8 cellular contexts compared by ENCODE assay signal in the genomic region with DNA sequence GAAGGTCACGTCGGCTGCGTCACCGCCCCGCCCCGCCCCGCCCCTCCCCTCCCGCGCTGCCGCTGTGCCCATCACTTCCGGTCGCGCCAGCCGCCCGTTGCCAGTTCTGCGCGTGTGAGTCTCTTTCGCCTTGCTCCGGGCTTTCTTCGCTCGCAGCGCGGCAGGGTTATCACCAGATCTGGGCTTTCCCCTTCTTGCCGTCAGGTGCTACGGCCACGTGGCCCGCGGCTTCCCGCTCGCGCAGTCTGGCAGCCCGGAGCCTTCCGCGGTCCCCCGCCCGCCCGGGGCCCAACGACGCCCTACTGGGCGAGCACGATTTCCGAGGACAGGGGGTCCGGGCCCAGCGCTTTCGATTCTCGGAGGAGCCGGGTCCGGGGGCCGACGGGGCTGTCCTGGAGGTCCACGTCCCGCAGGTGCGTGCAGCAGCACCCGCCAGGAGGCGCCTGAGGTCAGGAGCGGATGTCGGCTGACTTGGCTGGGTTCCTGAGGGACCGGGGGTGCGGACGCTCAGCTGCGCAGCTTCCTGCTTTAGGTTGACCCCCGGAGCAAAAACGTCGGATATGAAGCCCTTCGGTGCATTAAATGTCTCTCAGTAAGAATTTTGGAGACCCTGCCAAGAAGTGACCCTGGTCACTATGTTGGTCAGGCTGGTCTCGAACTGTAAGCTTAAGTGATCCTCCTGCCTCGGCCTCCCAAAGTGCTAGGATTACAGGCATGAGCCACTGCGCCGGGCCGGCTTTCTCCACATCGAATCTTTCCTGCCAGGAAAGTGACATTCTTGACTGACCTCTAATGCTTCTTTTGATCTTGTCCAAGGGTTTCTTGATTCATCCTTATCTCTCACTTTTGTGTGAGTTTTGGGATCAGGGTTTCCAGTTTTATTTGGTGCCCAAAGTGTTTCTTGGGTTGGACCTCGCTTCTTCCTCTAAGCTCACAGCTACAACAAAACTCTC. TPM values are rescaled to one million over a fixed set of nuclear protein-coding genes. Genes with fewer than 3 reads are reported as not detected.
DNase-seq lines count a peak whose midpoint lies in the region; ATAC-seq and TF ChIP-seq lines count a peak whose summit lies in the region.

A gene with protein sequence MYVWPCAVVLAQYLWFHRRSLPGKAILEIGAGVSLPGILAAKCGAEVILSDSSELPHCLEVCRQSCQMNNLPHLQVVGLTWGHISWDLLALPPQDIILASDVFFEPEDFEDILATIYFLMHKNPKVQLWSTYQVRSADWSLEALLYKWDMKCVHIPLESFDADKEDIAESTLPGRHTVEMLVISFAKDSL (plus strand): TSS at position 74 of the 953 bp plus-strand sequence. CDS start 2,872 bp downstream, outside the sequence.

- intact Hi-C loops in adrenal gland (cut with DNase I), result no loop called here

- H3K36me3 ChIP-seq in adrenal gland (replicated peaks in 1 of 2) (peaks cover 0 to 47% of the 10 kb centered on the region in 2 donors), right atrium auricular region (peaks cover 46% of the 10 kb centered on the region)

- WGBS in adrenal gland, 4 donors, result 1 to 2% (median 1%) methylated on average over 17 to 72 of the region's 72 CpGs

- ATAC-seq in GM21576 (IDR thresholded peaks at IDR 0.05; ENCODE audit: unreplicated experiment), result peak; percentile 41

- peak within 1 kb of the TSS; percentile 94 to 100 (median 100) for H3K27ac ChIP-seq in adrenal gland
- H3K27ac ChIP-seq in right atrium auricular region, result peak within 1 kb of the TSS; percentile 100

- H3K4me3 ChIP-seq in adrenal gland, result peak within 1 kb of the TSS; percentile 87 to 98 (median 92)
- H3K4me3 ChIP-seq in right atrium auricular region, result peak within 1 kb of the TSS; percentile 94 to 98
- H3K4me3 ChIP-seq in retinal pigment epithelial cell (ENCODE audit: low read length), result peak within 1 kb of the TSS; percentile 80

- H3K9me3 ChIP-seq in adrenal gland (replicated peaks in 1 of 3) (no peaks in the 10 kb centered on the region), right atrium auricular region (no peaks in the 10 kb centered on the region)

- peak; percentile 26 to 76 (median 65) for TF ChIP-seq CTCF in adrenal gland (IDR thresholded peaks at IDR 0.05)
- peak; percentile 66 to 89 for TF ChIP-seq CTCF in right atrium auricular region (IDR thresholded peaks at IDR 0.05)
- peak; percentile 73 for TF ChIP-seq CTCF in retinal pigment epithelial cell (conservative IDR thresholded peaks at IDR 0.05; ENCODE audit: low read depth, low read length)

- TF ChIP-seq RAD21 in Ishikawa (IDR thresholded peaks at IDR 0.05; ENCODE audit: low read depth), result peak; percentile 18; the same call in 1 of the 2 replicates

- no peaks in the 10 kb centered on the region for H3K27me3 ChIP-seq in adrenal gland
- no peaks in the 10 kb centered on the region for H3K27me3 ChIP-seq in right atrium auricular region

- DNase-seq in ELR (ENCODE audit: low read depth) (peak; percentile 92), SW480 (ENCODE audit: low spot score) (peak; percentile 65), adrenal gland (peak; percentile 84 to 92 (median 88)), right atrium auricular region (ENCODE audit: low spot score) (peak; percentile 86), retinal pigment epithelial cell (ENCODE audit: low read depth) (no peak), NCI-H187 treated with DMSO at 0.1 percent for 48 hours (lab: John Stamatoyannopoulos, UW) (no peak)

- H3K4me1 ChIP-seq in adrenal gland (replicated peaks in 1 of 2) (peaks cover 9 to 58% of the 10 kb centered on the region in 2 donors), right atrium auricular region (peaks cover 0 to 49% of the 10 kb centered on the region in 2 donors)

- no peak for TF ChIP-seq POLR2A in adrenal gland (IDR thresholded peaks at IDR 0.05)

- no peak for TF ChIP-seq EP300 in Ishikawa (IDR thresholded peaks at IDR 0.05; ENCODE audit: borderline replicate concordance)

TF ChIP-seq in Ishikawa, 13 proteins besides CTCF, POLR2A, EP300 and RAD21:
- no peak for TF ChIP-seq TEAD4 (IDR thresholded peaks at IDR 0.05)
- TF ChIP-seq, protein P1, sequence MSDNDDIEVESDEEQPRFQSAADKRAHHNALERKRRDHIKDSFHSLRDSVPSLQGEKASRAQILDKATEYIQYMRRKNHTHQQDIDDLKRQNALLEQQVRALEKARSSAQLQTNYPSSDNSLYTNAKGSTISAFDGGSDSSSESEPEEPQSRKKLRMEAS (IDR thresholded peaks at IDR 0.05), result peak; percentile 78
- TF ChIP-seq, protein P2, sequence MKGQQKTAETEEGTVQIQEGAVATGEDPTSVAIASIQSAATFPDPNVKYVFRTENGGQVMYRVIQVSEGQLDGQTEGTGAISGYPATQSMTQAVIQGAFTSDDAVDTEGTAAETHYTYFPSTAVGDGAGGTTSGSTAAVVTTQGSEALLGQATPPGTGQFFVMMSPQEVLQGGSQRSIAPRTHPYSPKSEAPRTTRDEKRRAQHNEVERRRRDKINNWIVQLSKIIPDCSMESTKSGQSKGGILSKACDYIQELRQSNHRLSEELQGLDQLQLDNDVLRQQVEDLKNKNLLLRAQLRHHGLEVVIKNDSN (IDR thresholded peaks at IDR 0.05), result peak; percentile 58
- TF ChIP-seq CREB1 (IDR thresholded peaks at IDR 0.05; ENCODE audit: low read depth), result no peak
- no peak for TF ChIP-seq FOXM1 (IDR thresholded peaks at IDR 0.05; ENCODE audit: borderline replicate concordance, low read depth)
- TF ChIP-seq EGR1 (IDR thresholded peaks at IDR 0.05), result 0 out of 2 replicates have a peak, but pooled peaks have one; percentile 29
- TF ChIP-seq TAF1 (IDR thresholded peaks at IDR 0.05; ENCODE audit: low read depth), result peak; percentile 75
- peak; percentile 62 for TF ChIP-seq NFIC (IDR thresholded peaks at IDR 0.05)
TF ChIP-seq in Ishikawa: peak in this region for 5.

RNA-seq across cellular contexts. Expression of the gene that starts here (rescaled TPM):
- 10 to 100 TPM; 24.6 to 91.5 (median 37.7) TPM for total RNA-seq in adrenal gland
- polyA plus RNA-seq in adrenal gland, result 10 to 100 TPM; 48.0 to 84.9 (median 54.5) TPM
- 10 to 100 TPM; 22.6 to 26.8 TPM for total RNA-seq in right atrium auricular region

Comparison
In these comparisons a context has a peak if more than half of its experiments do, and no peak if none do; other contexts are left out.
1. DNase-seq: peak in ELR (single experiment), SW480 (single experiment), adrenal gland (7 of 7) and right atrium auricular region (single experiment); none in retinal pigment epithelial cell (single experiment) and NCI-H187 treated with DMSO at 0.1 percent for 48 hours (single experiment).
2. Peak in every context shown above with its lines, with median percentiles within 50 percentile points of each other: H3K4me3 ChIP-seq and CTCF ChIP-seq.